Comparison of ENCODE assay signal across 29 cellular contexts in genomic region chr2:182903566-182903965, GRCh38. TPM values are rescaled to one million over a fixed set of nuclear protein-coding genes. Genes with fewer than 3 reads are reported as not detected.
"Had no signal": no experiment of that assay in that cellular context is flagged by ENCODE, and none has a peak within 500 bp of the region (broad histone marks: within the 10 kb centered on the region; RNA-seq: fewer than 3 reads in every experiment).

No MANE protein-coding gene starts in this region.

- H3K4me3 Mint-ChIP-seq: activated CD4-positive, alpha-beta T cell treated with anti-CD3 and anti-CD28 coated beads, Interleukin-2, amount 10 ng/mL, durations not matched to agents 24 days and 14 days; activated CD8-positive, alpha-beta T cell treated with anti-CD3 and anti-CD28 coated beads for 36 hours; activated naive CD8-positive, alpha-beta T cell treated with anti-CD3 and anti-CD28 coated beads for 36 hours; activated T-cell treated with anti-CD3 and anti-CD28 coated beads, Interleukin-2, amount 50 U/mL, for 72 hours; activated T-helper 17 cell treated with anti-CD3 and anti-CD28 coated beads, Interleukin-2, amount 50 U/mL, for 72 hours; T-helper 1 cell treated with Interleukin-12 subunit alpha and Interleukin-12 subunit beta and Interleukin-4 antibody, amounts not matched to agents 30 μg/mL and 1 μg/mL, for 36 hours; T-helper 2 cell treated with Interferon-gamma antibody and Interleukin-4, amounts not matched to agents 5 μg/mL and 100 μg/mL, for 36 hours had no signal

- H3K36me3 Mint-ChIP-seq: activated naive CD8-positive, alpha-beta T cell treated with anti-CD3 and anti-CD28 coated beads for 36 hours had no signal

- H3K27me3 Mint-ChIP-seq: activated CD4-positive, alpha-beta T cell treated with anti-CD3 and anti-CD28 coated beads, Interleukin-2, amount 10 ng/mL, durations not matched to agents 24 days and 14 days; activated CD8-positive, alpha-beta T cell treated with anti-CD3 and anti-CD28 coated beads for 36 hours; activated naive CD8-positive, alpha-beta T cell treated with anti-CD3 and anti-CD28 coated beads for 36 hours; activated T-helper 17 cell treated with anti-CD3 and anti-CD28 coated beads, Interleukin-2, amount 50 U/mL, for 72 hours had no signal

- H3K4me1 Mint-ChIP-seq: activated naive CD8-positive, alpha-beta T cell treated with anti-CD3 and anti-CD28 coated beads for 36 hours; activated T-helper 17 cell treated with anti-CD3 and anti-CD28 coated beads, Interleukin-2, amount 50 U/mL, for 72 hours had no signal

- H3K9me3 Mint-ChIP-seq: activated CD4-positive, alpha-beta T cell treated with anti-CD3 and anti-CD28 coated beads, Interleukin-2, amount 10 ng/mL, durations not matched to agents 24 days and 14 days; activated CD8-positive, alpha-beta T cell treated with anti-CD3 and anti-CD28 coated beads for 36 hours; activated naive CD8-positive, alpha-beta T cell treated with anti-CD3 and anti-CD28 coated beads for 36 hours; activated T-cell treated with anti-CD3 and anti-CD28 coated beads, Interleukin-2, amount 50 U/mL, for 72 hours; activated T-helper 17 cell treated with anti-CD3 and anti-CD28 coated beads, Interleukin-2, amount 50 U/mL, for 72 hours; T-helper 1 cell treated with Interleukin-12 subunit alpha and Interleukin-12 subunit beta and Interleukin-4 antibody, amounts not matched to agents 30 μg/mL and 1 μg/mL, for 36 hours; T-helper 2 cell treated with Interferon-gamma antibody and Interleukin-4, amounts not matched to agents 5 μg/mL and 100 μg/mL, for 36 hours had no signal

- ATAC-seq: activated CD8-positive, alpha-beta T cell treated with anti-CD3 and anti-CD28 coated beads for 36 hours; activated T-cell treated with anti-CD3 and anti-CD28 coated beads, Interleukin-2, amount 50 U/mL, for 72 hours; activated T-helper 17 cell treated with anti-CD3 and anti-CD28 coated beads, Interleukin-2, amount 50 U/mL, for 72 hours; K562 had no signal

- H3K27ac Mint-ChIP-seq: activated CD4-positive, alpha-beta T cell treated with anti-CD3 and anti-CD28 coated beads, Interleukin-2, amount 10 ng/mL, durations not matched to agents 24 days and 14 days; activated CD8-positive, alpha-beta T cell treated with anti-CD3 and anti-CD28 coated beads for 36 hours; activated naive CD8-positive, alpha-beta T cell treated with anti-CD3 and anti-CD28 coated beads for 36 hours; activated T-cell treated with anti-CD3 and anti-CD28 coated beads, Interleukin-2, amount 50 U/mL, for 72 hours; activated T-helper 17 cell treated with anti-CD3 and anti-CD28 coated beads, Interleukin-2, amount 50 U/mL, for 72 hours; T-helper 1 cell treated with Interleukin-12 subunit alpha and Interleukin-12 subunit beta and Interleukin-4 antibody, amounts not matched to agents 30 μg/mL and 1 μg/mL, for 36 hours; T-helper 2 cell treated with Interferon-gamma antibody and Interleukin-4, amounts not matched to agents 5 μg/mL and 100 μg/mL, for 36 hours had no signal

- DNase-seq: activated CD4-positive, alpha-beta T cell treated with anti-CD3 and anti-CD28 coated beads, Interleukin-2, amount 10 ng/mL, durations not matched to agents 24 days and 14 days; activated CD4-positive, alpha-beta T cell treated with anti-CD3 and anti-CD28 coated beads, Interleukin-2, amount 50 U/mL, for 4 hours; activated CD8-positive, alpha-beta T cell treated with anti-CD3 and anti-CD28 coated beads for 36 hours; activated effector memory CD4-positive, alpha-beta T cell treated with anti-CD3 and anti-CD28 coated beads, Interleukin-2, amount 50 U/mL, for 16 hours; activated naive CD4-positive, alpha-beta T cell; activated naive CD4-positive, alpha-beta T cell treated with anti-CD3 and anti-CD28 coated beads, Interleukin-2, amount 50 U/mL, for 16 hours; activated naive CD8-positive, alpha-beta T cell treated with anti-CD3 and anti-CD28 coated beads for 36 hours; activated T-cell treated with anti-CD3 and anti-CD28 coated beads, Interleukin-2, amount 50 U/mL, for 1 hour; activated T-cell treated with anti-CD3 and anti-CD28 coated beads, Interleukin-2, amount 50 U/mL, for 72 hours; amniotic stem cell; aorta; caudate nucleus; IMR-90; NCI-H1092; NCI-H1436 treated with DMSO at 0.1 percent for 48 hours; NCI-H1694 treated with DMSO at 0.1 percent for 48 hours; NCI-H2029; NCI-H510A; NCI-H526; NCI-H748 treated with DMSO at 0.1 percent for 48 hours; NK-92 treated with Interleukin-12 subunit alpha and Interleukin-12 subunit beta, amount 100 ng/mL, for 24 hours; PC-9; SHP77; SJCRH30 had no signal

RNA-seq across cellular contexts. Expression of gene FRZB, which starts 37.1 kb away (rescaled TPM):
- total RNA-seq: activated CD4-positive, alpha-beta T cell treated with anti-CD3 and anti-CD28 coated beads, Interleukin-2, amount 10 ng/mL, durations not matched to agents 24 days and 14 days; activated CD8-positive, alpha-beta memory T cell treated with anti-CD3 and anti-CD28 coated beads for 36 hours; activated CD8-positive, alpha-beta T cell treated with anti-CD3 and anti-CD28 coated beads for 36 hours; activated naive CD8-positive, alpha-beta T cell treated with anti-CD3 and anti-CD28 coated beads for 36 hours; activated T-cell treated with anti-CD3 and anti-CD28 coated beads, Interleukin-2, amount 50 U/mL, for 72 hours; activated T-helper 17 cell treated with anti-CD3 and anti-CD28 coated beads, Interleukin-2, amount 50 U/mL, for 72 hours; K562 had no signal
